ENCODE assay signal across 8 cellular contexts in genomic region chr1:37807555-37808368, GRCh38. TPM values are rescaled to one million over a fixed set of nuclear protein-coding genes. Genes with fewer than 3 reads are reported as not detected.
A peak's percentile ranks its signal among the peaks of the same experiment; 100 is the strongest.
DNase-seq lines count a peak whose midpoint lies in the region; ATAC-seq and TF ChIP-seq lines count a peak whose summit lies in the region.

TSS of gene C1orf122 (plus strand) at chr1:37807790. CDS start at chr1:37808405, 615 bp downstream.
TSS of gene YRDC (minus strand) at chr1:37808208. CDS start at chr1:37808180, 28 bp downstream.

- peak within 1 kb of the TSS; percentile 91 for H3K9ac ChIP-seq in rectal smooth muscle tissue (ENCODE audit: low read length)

- H3K9me3 ChIP-seq in vagina, result no peaks in the 10 kb centered on the region

- intact Hi-C loops in vagina (cut with DNase I), result loop anchor here (10.0 kb wide), 1 partner anchor 47 kb away; the partner anchor contains the start of gene MTF1

- H3K4me3 ChIP-seq in astrocyte of the cerebellum (ENCODE audit: low read depth, low read length) (peak within 1 kb of the TSS; percentile 89), rectal smooth muscle tissue (ENCODE audit: low read length) (peak within 1 kb of the TSS; percentile 91), vagina (peak within 1 kb of the TSS; percentile 92 to 93)

- DNase-seq in NCI-H2029 (lab: John Stamatoyannopoulos, UW) (peak; percentile 99), T-helper 9 cell (peak; percentile 89), astrocyte of the cerebellum (ENCODE audit: low read depth) (peak; percentile 77), hepatic stellate cell (ENCODE audit: low spot score) (peak; percentile 99), vagina (ENCODE audit: extremely low spot score in 2 of 2) (no peak)

- peak in 1 of 2 donors; percentile 69 for TF ChIP-seq POLR2A in vagina (IDR thresholded peaks at IDR 0.05)

- H3K27me3 ChIP-seq in rectal smooth muscle tissue (ENCODE audit: control insufficient read depth, insufficient read depth, low read length) (no peaks in the 10 kb centered on the region), vagina (no peaks in the 10 kb centered on the region)

- in situ Hi-C loops in astrocyte of the cerebellum (cut with HindIII; ENCODE audit: low sequenced_read_pairs), result no loop called here

- peaks cover 8% of the 10 kb centered on the region for H3K4me1 ChIP-seq in rectal smooth muscle tissue (ENCODE audit: control insufficient read depth, insufficient read depth, low read length)
- H3K4me1 ChIP-seq in vagina, result peaks cover 31% of the 10 kb centered on the region

- peak within 1 kb of the TSS; percentile 90 for H3K27ac ChIP-seq in rectal smooth muscle tissue (ENCODE audit: low read depth, low read length)
- peak within 1 kb of the TSS; percentile 82 for H3K27ac ChIP-seq in vagina

- TF ChIP-seq CTCF in astrocyte of the cerebellum (IDR thresholded peaks at IDR 0.05; ENCODE audit: low read depth, low read length, missing control alignments) (no peak), vagina (IDR thresholded peaks at IDR 0.05) (no peak)

- H3K36me3 ChIP-seq in rectal smooth muscle tissue (ENCODE audit: control insufficient read depth, insufficient read depth, low read length) (peaks cover 27% of the 10 kb centered on the region), vagina (peaks cover 0 to 42% of the 10 kb centered on the region in 2 donors)

- ATAC-seq in GM18502 (IDR thresholded peaks at IDR 0.05; ENCODE audit: poor library complexity, unreplicated experiment), result peak; percentile 92
- peak; percentile 87 for ATAC-seq in HG02943 (IDR thresholded peaks at IDR 0.05; ENCODE audit: low read depth, unreplicated experiment)

RNA-seq across cellular contexts. Expression of gene C1orf122, which starts in this region (rescaled TPM):
- 51.8 TPM for total RNA-seq in vagina

RNA-seq across cellular contexts. Expression of gene YRDC, which starts in this region (rescaled TPM):
- total RNA-seq in vagina, result 9.1 TPM

Comparison
In these comparisons a context has a peak if more than half of its experiments do, and no peak if none do; other contexts are left out.
1. DNase-seq: peak in NCI-H2029 (single experiment), T-helper 9 cell (single experiment), astrocyte of the cerebellum (single experiment) and hepatic stellate cell (single experiment); none in vagina (0 of 2).
2. Peak in every context shown above with its lines, with median percentiles within 50 percentile points of each other: H3K4me3 ChIP-seq.